ENCODE assay signal across 12 cellular contexts in the genomic region with DNA sequence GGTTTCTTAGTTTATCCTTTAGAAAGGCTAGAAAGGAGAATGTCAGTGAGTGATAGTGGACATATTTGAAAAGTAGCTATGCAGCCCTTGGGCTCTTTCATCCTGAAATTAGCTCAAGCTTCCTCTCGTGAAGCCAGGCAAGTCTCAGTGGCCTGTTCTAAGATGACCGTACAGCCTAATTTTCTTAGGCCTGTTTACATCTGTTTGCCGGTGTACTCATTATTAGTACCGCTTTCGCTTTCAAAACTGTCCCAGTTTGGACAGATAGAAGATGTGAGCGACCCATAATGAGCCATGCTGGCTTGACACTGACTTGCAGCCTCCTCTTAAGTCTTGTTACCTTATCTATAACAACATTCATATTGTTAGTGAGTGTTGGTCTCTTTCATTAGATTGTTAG. TPM values are rescaled to one million over a fixed set of nuclear protein-coding genes. Genes with fewer than 3 reads are reported as not detected.
DNase-seq lines count a peak whose midpoint lies in the region; ATAC-seq and TF ChIP-seq lines count a peak whose summit lies in the region.
"Had no signal": no experiment of that assay in that cellular context is flagged by ENCODE, and none has a peak within 500 bp of the region (broad histone marks: within the 10 kb centered on the region; RNA-seq: fewer than 3 reads in every experiment).

No MANE protein-coding gene starts in this region.

- H3K36me3 ChIP-seq in right lobe of liver, result no peaks in the 10 kb centered on the region
- no peaks in the 10 kb centered on the region for H3K36me3 ChIP-seq in effector memory CD4-positive, alpha-beta T cell (ENCODE audit: control insufficient read depth, insufficient read depth, low read length)

- H3K9me3 ChIP-seq in right lobe of liver, result no peaks in the 10 kb centered on the region
- no peaks in the 10 kb centered on the region for H3K9me3 ChIP-seq in effector memory CD4-positive, alpha-beta T cell (ENCODE audit: control insufficient read depth, low read length)
- H3K9me3 ChIP-seq: testis had no signal

- intact Hi-C loops in right lobe of liver (cut with DNase I), result no loop called here

- DNase-seq in right lobe of liver, result no peak
- no peak for DNase-seq in HUDEP-2 (lab: John Stamatoyannopoulos, UW; ENCODE audit: unreplicated experiment in 76 of 76)
- no peak for DNase-seq in effector memory CD4-positive, alpha-beta T cell
- DNase-seq in iPS-NIHi11 (ENCODE audit: low spot score), result no peak
- DNase-seq in NCI-H510A treated with DMSO at 0.1 percent for 48 hours (lab: John Stamatoyannopoulos, UW), result no peak
- DNase-seq: activated T-cell treated with anti-CD3 and anti-CD28 coated beads, Interleukin-2, amount 50 U/mL, for 48 hours; DND-41; NCI-H2171 treated with DMSO at 0.1 percent for 48 hours; testis had no signal

- H3K4me1 ChIP-seq in right lobe of liver, result peaks cover 0 to 38% (median 13%) of the 10 kb centered on the region in 4 donors
- H3K4me1 ChIP-seq in effector memory CD4-positive, alpha-beta T cell (ENCODE audit: control insufficient read depth, insufficient read depth, low read length, poor library complexity, severe bottlenecking), result no peaks in the 10 kb centered on the region
- H3K4me1 ChIP-seq: testis had no signal

- TF ChIP-seq POLR2A in right lobe of liver (IDR thresholded peaks at IDR 0.05), result no peak

- H3K27me3 ChIP-seq in right lobe of liver, result no peaks in the 10 kb centered on the region
- no peaks in the 10 kb centered on the region for H3K27me3 ChIP-seq in effector memory CD4-positive, alpha-beta T cell (replicated peaks; ENCODE audit: control insufficient read depth, insufficient read depth, low read length, poor library complexity, severe bottlenecking)
- H3K27me3 ChIP-seq: testis had no signal

- peak overlapping the region in 2 of 3 donors; percentile 59 to 85 for H3K27ac ChIP-seq in right lobe of liver
- no peak overlapping the region for H3K27ac ChIP-seq in effector memory CD4-positive, alpha-beta T cell (ENCODE audit: insufficient read depth, low read length, poor library complexity, severe bottlenecking)
- H3K27ac ChIP-seq: testis had no signal

- no peak overlapping the region for H3K4me3 ChIP-seq in right lobe of liver
- H3K4me3 ChIP-seq in effector memory CD4-positive, alpha-beta T cell (ENCODE audit: insufficient read depth, low read depth, low read length, poor library complexity, severe bottlenecking), result no peak overlapping the region
- H3K4me3 ChIP-seq: testis had no signal

- WGBS in right lobe of liver (ENCODE audit: insufficient coverage, low coverage, low lambda C conversion rate, missing lambda C conversion rate), result 35% methylated on average over 6 of the region's 6 CpGs

- TF ChIP-seq CTCF in right lobe of liver (IDR thresholded peaks at IDR 0.05), result no peak

- ATAC-seq in GM19023 (IDR thresholded peaks at IDR 0.05; ENCODE audit: unreplicated experiment) (peak; percentile 96), HG02610 (IDR thresholded peaks at IDR 0.05; ENCODE audit: unreplicated experiment) (peak; percentile 73), HG03457 (IDR thresholded peaks at IDR 0.05; ENCODE audit: unreplicated experiment) (peak; percentile 88), right lobe of liver (peak in 3 of 4 donors; percentile 10 to 70 (median 55))

RNA-seq across cellular contexts. Expression of a gene that starts 5.7 kb away (rescaled TPM):
- under 1 TPM in 2 of 6 experiments, not detected in 4; 0.31 to 0.66 TPM for total RNA-seq in right lobe of liver
